Comparison of ENCODE assay signal across 1 cellular context in the genomic region with DNA sequence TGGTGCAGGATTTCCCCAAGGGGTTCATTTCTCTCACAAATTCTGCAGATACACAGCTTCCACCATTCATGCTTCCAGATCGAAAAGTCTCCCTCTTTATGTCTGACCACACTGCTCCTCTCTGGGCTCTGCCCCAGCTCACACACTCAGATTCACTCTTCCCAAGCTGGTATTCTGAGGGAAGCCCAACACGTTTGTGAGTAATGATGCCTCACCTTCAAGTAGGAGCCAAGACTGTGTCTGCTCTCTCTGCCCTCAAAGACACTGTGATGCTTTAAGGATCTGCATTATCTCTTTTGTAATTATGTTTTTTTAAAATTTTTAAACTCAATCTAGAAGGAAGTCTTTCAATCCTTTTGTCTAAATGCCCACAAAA.
TF ChIP-seq lines count a peak whose summit lies in the region.

No MANE protein-coding gene starts in this region.

TF ChIP-seq in K562, 482 proteins besides CTCF, POLR2A, EP300 and RAD21:
- TF ChIP-seq, protein P1, sequence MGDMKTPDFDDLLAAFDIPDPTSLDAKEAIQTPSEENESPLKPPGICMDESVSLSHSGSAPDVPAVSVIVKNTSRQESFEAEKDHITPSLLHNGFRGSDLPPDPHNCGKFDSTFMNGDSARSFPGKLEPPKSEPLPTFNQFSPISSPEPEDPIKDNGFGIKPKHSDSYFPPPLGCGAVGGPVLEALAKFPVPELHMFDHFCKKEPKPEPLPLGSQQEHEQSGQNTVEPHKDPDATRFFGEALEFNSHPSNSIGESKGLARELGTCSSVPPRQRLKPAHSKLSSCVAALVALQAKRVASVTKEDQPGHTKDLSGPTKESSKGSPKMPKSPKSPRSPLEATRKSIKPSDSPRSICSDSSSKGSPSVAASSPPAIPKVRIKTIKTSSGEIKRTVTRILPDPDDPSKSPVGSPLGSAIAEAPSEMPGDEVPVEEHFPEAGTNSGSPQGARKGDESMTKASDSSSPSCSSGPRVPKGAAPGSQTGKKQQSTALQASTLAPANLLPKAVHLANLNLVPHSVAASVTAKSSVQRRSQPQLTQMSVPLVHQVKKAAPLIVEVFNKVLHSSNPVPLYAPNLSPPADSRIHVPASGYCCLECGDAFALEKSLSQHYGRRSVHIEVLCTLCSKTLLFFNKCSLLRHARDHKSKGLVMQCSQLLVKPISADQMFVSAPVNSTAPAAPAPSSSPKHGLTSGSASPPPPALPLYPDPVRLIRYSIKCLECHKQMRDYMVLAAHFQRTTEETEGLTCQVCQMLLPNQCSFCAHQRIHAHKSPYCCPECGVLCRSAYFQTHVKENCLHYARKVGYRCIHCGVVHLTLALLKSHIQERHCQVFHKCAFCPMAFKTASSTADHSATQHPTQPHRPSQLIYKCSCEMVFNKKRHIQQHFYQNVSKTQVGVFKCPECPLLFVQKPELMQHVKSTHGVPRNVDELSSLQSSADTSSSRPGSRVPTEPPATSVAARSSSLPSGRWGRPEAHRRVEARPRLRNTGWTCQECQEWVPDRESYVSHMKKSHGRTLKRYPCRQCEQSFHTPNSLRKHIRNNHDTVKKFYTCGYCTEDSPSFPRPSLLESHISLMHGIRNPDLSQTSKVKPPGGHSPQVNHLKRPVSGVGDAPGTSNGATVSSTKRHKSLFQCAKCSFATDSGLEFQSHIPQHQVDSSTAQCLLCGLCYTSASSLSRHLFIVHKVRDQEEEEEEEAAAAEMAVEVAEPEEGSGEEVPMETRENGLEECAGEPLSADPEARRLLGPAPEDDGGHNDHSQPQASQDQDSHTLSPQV (IDR thresholded peaks at IDR 0.05): no peak
- TF ChIP-seq FOSL1 (tag; conservative IDR thresholded peaks at IDR 0.05): 0 out of 2 replicates have a peak, but pooled peaks have one; percentile 0
